ENCODE assay signal across 28 cellular contexts in the genomic region with DNA sequence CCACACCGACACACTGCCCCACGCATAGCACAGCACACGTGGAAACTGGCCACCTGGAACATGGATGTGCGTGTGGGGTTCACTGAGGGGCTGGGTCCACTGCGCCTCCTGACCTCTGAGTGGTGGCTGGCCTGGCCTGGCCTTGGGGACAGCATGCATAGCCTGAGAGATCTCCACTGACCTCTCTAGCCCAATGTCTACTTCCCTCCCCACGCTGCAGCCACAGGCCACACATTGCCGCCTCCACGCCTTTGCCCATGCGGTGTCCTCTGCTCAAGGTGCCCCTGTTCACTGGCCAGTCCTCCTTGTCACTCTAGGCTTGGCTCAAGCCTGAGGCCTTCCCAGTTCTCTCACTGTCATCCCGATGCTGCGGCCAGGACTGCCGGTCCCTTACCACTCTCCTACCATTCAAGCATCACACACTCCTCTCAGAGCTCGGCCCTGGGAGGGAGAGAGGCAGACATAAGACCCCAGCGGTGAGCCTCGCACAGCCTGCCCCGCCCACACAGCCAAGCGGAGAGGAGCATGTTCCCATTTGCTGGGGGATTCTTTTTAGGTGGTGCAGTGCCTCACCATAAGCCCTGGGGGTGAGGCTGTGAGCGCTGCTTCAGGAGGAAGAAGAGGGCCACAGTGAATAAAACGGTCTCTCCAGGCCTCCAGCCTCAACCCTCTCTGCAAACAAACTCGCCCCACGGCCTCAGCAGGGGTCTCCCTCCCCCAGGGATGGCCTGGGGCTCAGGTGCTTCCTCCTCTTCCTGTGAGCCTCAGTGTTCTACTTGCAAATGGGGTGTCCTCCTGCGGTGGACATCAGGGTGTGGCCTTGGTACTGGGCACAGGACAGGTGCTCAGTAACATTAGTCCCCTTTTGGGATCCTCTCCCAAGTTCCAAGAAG.
DNase-seq lines count a peak whose midpoint lies in the region; ATAC-seq, FAIRE-seq and TF ChIP-seq lines count a peak whose summit lies in the region.
"Had no signal": no experiment of that assay in that cellular context is flagged by ENCODE, and none has a peak within 500 bp of the region (broad histone marks: within the 10 kb centered on the region; RNA-seq: fewer than 3 reads in every experiment).

No MANE protein-coding gene starts in this region.

- H3K4me1 Mint-ChIP-seq in WTC11 (no peaks in the 10 kb centered on the region; the same call in 1 of the 2 replicates), neural progenitor cell (peaks cover 18% of the 10 kb centered on the region)
- H3K4me1 Mint-ChIP-seq: CD4-positive, alpha-beta memory T cell had no signal

- POLR2A ChIA-PET in A549 (lab: Yijun Ruan, JAX) (no interaction called here), WTC11 (lab: Charles Lee) (no interaction called here)

- no peaks in the 10 kb centered on the region for H3K27me3 Mint-ChIP-seq in WTC11 (ENCODE audit: low read depth)
- peaks cover 9% of the 10 kb centered on the region for H3K27me3 Mint-ChIP-seq in neural progenitor cell (ENCODE audit: insufficient read depth, low read depth)

- H3K4me2 ChIP-seq in A549 (no peak overlapping the region), neural progenitor cell (no peak overlapping the region)
- H3K4me2 ChIP-seq: KMS-11 had no signal

- H3K4me3 ChIP-seq in A549 (no peak overlapping the region), H7 (ENCODE audit: insufficient read depth, low read depth, low read length) (no peak overlapping the region), neural progenitor cell (no peak overlapping the region)
- H3K4me3 ChIP-seq: GM23248, SK-N-MC had no signal

- H3K9me3 ChIP-seq in A549 (no peaks in the 10 kb centered on the region), neural progenitor cell (ENCODE audit: low read depth) (no peaks in the 10 kb centered on the region)

- H3K4me3 Mint-ChIP-seq in WTC11: no peak overlapping the region
- H3K4me3 Mint-ChIP-seq in neural progenitor cell: no peak overlapping the region
- H3K4me3 Mint-ChIP-seq: CD4-positive, alpha-beta memory T cell; IgD-negative memory B cell had no signal

- H3K27ac ChIP-seq in A549 (peak overlapping the region; percentile 90 to 92), neural progenitor cell (no peak overlapping the region)
- H3K27ac ChIP-seq: GM23248, KMS-11, SK-N-MC had no signal

- no peak for FAIRE-seq in A549 (lab: Jason Lieb, UNC)
- FAIRE-seq: G401.6 had no signal

- no peaks in the 10 kb centered on the region for H3F3A ChIP-seq in neural progenitor cell (ENCODE audit: low read depth)

- TF ChIP-seq RAD21 in A549 (conservative IDR thresholded peaks at IDR 0.05 in 1 of 2, IDR thresholded peaks at IDR 0.05 in 1 of 2): no peak

- ATAC-seq in A549: no peak
- ATAC-seq in WTC11: 0 out of 2 replicates have a peak, but pooled peaks have one; percentile 20
- ATAC-seq in HG03045 (IDR thresholded peaks at IDR 0.05; ENCODE audit: unreplicated experiment): no peak

- no peak for TF ChIP-seq EP300 in A549 (IDR thresholded peaks at IDR 0.05)

- DNase-seq in A549 (ENCODE audit: low read depth in 1 of 2, low spot score in 1 of 2) (no peak), H7 (peak; percentile 64), WTC11 (ENCODE audit: low spot score) (no peak), neural progenitor cell (ENCODE audit: low spot score) (peak; percentile 31), superior temporal gyrus (ENCODE audit: extremely low spot score) (no peak)
- DNase-seq in stimulated activated CD4-positive, alpha-beta T cell treated with anti-CD3 and anti-CD28 coated beads, Interleukin-2, amount 100 ng/mL, for 24 hours: no peak
- DNase-seq: C1 segment of cervical spinal cord; CD4-positive, alpha-beta memory T cell; COR-L47; DMS53; GM23248; HCEC 1CT; NCI-H1092; NCI-H1417 treated with DMSO at 0.1 percent for 48 hours; NCI-H187 treated with DMSO at 0.1 percent for 48 hours; NCI-H2171 treated with DMSO at 0.1 percent for 48 hours; NCI-H345; NCI-H524; NCI-H774; NK-92 treated with Interleukin-12 subunit alpha and Interleukin-12 subunit beta, amount 100 ng/mL, for 24 hours; RPMI8226; SHP77 treated with DMSO at 0.1 percent for 48 hours; SW 1271 had no signal

- CTCF ChIA-PET in A549 (lab: Yijun Ruan, JAX) (interaction anchor here (0.9 to 1.0 kb wide), 2 partner anchors 15 to 147 kb away, joined by 3 read pairs; no protein-coding TSS in a partner anchor), WTC11 (lab: Charles Lee) (interaction anchor here (1.0 to 3.0 kb wide), 3 partner anchors 54 to 90 kb away, joined by 3 to 28 read pairs (median 15); no protein-coding TSS in a partner anchor)

- WGBS in A549 (ENCODE audit: missing lambda C conversion rate): 78% methylated on average over 19 of the region's 22 CpGs

- peaks cover 30% of the 10 kb centered on the region for H3K4me1 ChIP-seq in A549
- H3K4me1 ChIP-seq in neural progenitor cell: no peaks in the 10 kb centered on the region

- H3K9me3 Mint-ChIP-seq in WTC11 (no peaks in the 10 kb centered on the region), neural progenitor cell (no peaks in the 10 kb centered on the region)
- H3K9me3 Mint-ChIP-seq: CD4-positive, alpha-beta memory T cell; IgD-negative memory B cell had no signal

- H3K27ac Mint-ChIP-seq in WTC11: no peak overlapping the region
- H3K27ac Mint-ChIP-seq in neural progenitor cell: peak overlapping the region; percentile 70
- H3K27ac Mint-ChIP-seq: CD4-positive, alpha-beta memory T cell; IgD-negative memory B cell had no signal

- no peaks in the 10 kb centered on the region for H3K79me2 ChIP-seq in neural progenitor cell (ENCODE audit: low read depth)

- H3K27me3 ChIP-seq in H7 (ENCODE audit: control insufficient read depth, insufficient read depth, low read length) (no peaks in the 10 kb centered on the region), neural progenitor cell (no peaks in the 10 kb centered on the region)

- H3K36me3 ChIP-seq in H7 (replicated peaks; ENCODE audit: control insufficient read depth, insufficient read depth, low read length): no peaks in the 10 kb centered on the region
- H3K36me3 ChIP-seq in neural progenitor cell: no peaks in the 10 kb centered on the region

- TF ChIP-seq POLR2A in A549 (IDR thresholded peaks at IDR 0.05; ENCODE audit: low read length): no peak

- H3K36me3 Mint-ChIP-seq in WTC11: no peaks in the 10 kb centered on the region
- no peaks in the 10 kb centered on the region for H3K36me3 Mint-ChIP-seq in neural progenitor cell
- H3K36me3 Mint-ChIP-seq: CD4-positive, alpha-beta memory T cell; IgD-negative memory B cell had no signal

- H2AFZ ChIP-seq in neural progenitor cell (replicated peaks): no peak overlapping the region
- H2AFZ ChIP-seq: GM23248 had no signal

- H3K9ac ChIP-seq in neural progenitor cell: no peak overlapping the region
- H3K9ac ChIP-seq: GM23248, KMS-11 had no signal

- TF ChIP-seq CTCF in A549 (IDR thresholded peaks at IDR 0.05) (no peak), WTC11 (IDR thresholded peaks at IDR 0.05) (no peak), neural progenitor cell (IDR thresholded peaks at IDR 0.05) (no peak)

- no peaks in the 10 kb centered on the region for H4K20me1 ChIP-seq in neural progenitor cell (ENCODE audit: low read depth)

TF ChIP-seq in A549, 52 proteins besides CTCF, POLR2A, EP300 and RAD21:
- no peak for TF ChIP-seq RFX5 (IDR thresholded peaks at IDR 0.05)
- no peak for TF ChIP-seq ZFP36 (IDR thresholded peaks at IDR 0.05; ENCODE audit: borderline replicate concordance, partially characterized antibody)
- TF ChIP-seq RNF2 (IDR thresholded peaks at IDR 0.05; ENCODE audit: borderline replicate concordance, low read depth): no peak
- no peak for TF ChIP-seq TP53 (CRISPR knock-in tag; IDR thresholded peaks at IDR 0.05)
- TF ChIP-seq KDM1A (IDR thresholded peaks at IDR 0.05; ENCODE audit: low read depth): no peak
- no peak for TF ChIP-seq CEBPB (IDR thresholded peaks at IDR 0.05)
- TF ChIP-seq FOSB (CRISPR knock-in tag; IDR thresholded peaks at IDR 0.05): no peak
- no peak for TF ChIP-seq HOXB5 (CRISPR knock-in tag; IDR thresholded peaks at IDR 0.05)
- TF ChIP-seq TFCP2L1 (CRISPR knock-in tag; IDR thresholded peaks at IDR 0.05): no peak
- no peak for TF ChIP-seq CBX2 (IDR thresholded peaks at IDR 0.05; ENCODE audit: borderline replicate concordance, low read depth)
- no peak for TF ChIP-seq ESRRA (IDR thresholded peaks at IDR 0.05; ENCODE audit: borderline replicate concordance, low read length)
- TF ChIP-seq RCOR1 (IDR thresholded peaks at IDR 0.05; ENCODE audit: low read depth, low read length): no peak
- no peak for TF ChIP-seq RARB (CRISPR knock-in tag; IDR thresholded peaks at IDR 0.05)
- no peak for TF ChIP-seq NFE2L2 (conservative IDR thresholded peaks at IDR 0.05; ENCODE audit: low read length)
- TF ChIP-seq ZSCAN20 (CRISPR knock-in tag; IDR thresholded peaks at IDR 0.05): no peak

TF ChIP-seq in WTC11, 78 proteins besides CTCF, POLR2A, EP300 and RAD21 (continues in another document):
- TF ChIP-seq, protein P1, sequence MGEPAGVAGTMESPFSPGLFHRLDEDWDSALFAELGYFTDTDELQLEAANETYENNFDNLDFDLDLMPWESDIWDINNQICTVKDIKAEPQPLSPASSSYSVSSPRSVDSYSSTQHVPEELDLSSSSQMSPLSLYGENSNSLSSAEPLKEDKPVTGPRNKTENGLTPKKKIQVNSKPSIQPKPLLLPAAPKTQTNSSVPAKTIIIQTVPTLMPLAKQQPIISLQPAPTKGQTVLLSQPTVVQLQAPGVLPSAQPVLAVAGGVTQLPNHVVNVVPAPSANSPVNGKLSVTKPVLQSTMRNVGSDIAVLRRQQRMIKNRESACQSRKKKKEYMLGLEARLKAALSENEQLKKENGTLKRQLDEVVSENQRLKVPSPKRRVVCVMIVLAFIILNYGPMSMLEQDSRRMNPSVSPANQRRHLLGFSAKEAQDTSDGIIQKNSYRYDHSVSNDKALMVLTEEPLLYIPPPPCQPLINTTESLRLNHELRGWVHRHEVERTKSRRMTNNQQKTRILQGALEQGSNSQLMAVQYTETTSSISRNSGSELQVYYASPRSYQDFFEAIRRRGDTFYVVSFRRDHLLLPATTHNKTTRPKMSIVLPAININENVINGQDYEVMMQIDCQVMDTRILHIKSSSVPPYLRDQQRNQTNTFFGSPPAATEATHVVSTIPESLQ (CRISPR knock-in tag; IDR thresholded peaks at IDR 0.05): no peak
- TF ChIP-seq HMGA2 (CRISPR knock-in tag; IDR thresholded peaks at IDR 0.05): no peak
- no peak for TF ChIP-seq ZNF416 (CRISPR knock-in tag; IDR thresholded peaks at IDR 0.05)
- TF ChIP-seq, protein P2, sequence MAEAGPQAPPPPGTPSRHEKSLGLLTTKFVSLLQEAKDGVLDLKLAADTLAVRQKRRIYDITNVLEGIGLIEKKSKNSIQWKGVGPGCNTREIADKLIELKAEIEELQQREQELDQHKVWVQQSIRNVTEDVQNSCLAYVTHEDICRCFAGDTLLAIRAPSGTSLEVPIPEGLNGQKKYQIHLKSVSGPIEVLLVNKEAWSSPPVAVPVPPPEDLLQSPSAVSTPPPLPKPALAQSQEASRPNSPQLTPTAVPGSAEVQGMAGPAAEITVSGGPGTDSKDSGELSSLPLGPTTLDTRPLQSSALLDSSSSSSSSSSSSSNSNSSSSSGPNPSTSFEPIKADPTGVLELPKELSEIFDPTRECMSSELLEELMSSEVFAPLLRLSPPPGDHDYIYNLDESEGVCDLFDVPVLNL (CRISPR knock-in tag; IDR thresholded peaks at IDR 0.05; ENCODE audit: borderline replicate concordance, low read depth): no peak
- no peak for TF ChIP-seq ZNF317 (CRISPR knock-in tag; IDR thresholded peaks at IDR 0.05; ENCODE audit: borderline replicate concordance, low read depth)

Comparison
In these comparisons a context has a peak if more than half of its experiments do, and no peak if none do; other contexts are left out.
1. DNase-seq: peak in H7 (single experiment) and neural progenitor cell (single experiment); none in A549 (0 of 2), WTC11 (single experiment), superior temporal gyrus (single experiment) and stimulated activated CD4-positive, alpha-beta T cell treated with anti-CD3 and anti-CD28 coated beads, Interleukin-2, amount 100 ng/mL, for 24 hours (0 of 2).